8 cellular contexts compared by ENCODE assay signal in the genomic region with DNA sequence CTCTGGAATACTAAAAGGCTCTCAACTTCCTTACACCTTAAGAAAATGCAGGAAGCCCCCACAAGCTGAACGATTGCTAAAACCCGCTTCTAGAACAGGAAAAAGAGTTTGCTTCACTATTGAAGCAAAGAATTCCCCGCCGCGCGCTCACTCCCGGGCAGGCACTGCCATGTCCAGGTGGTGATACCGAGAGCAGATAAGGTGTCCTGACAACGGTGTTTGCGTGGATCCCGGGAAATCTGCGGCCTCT. TPM values are rescaled to one million over a fixed set of nuclear protein-coding genes. Genes with fewer than 3 reads are reported as not detected.
A peak's percentile ranks its signal among the peaks of the same experiment; 100 is the strongest.
DNase-seq lines count a peak whose midpoint lies in the region; FAIRE-seq and TF ChIP-seq lines count a peak whose summit lies in the region.

No MANE protein-coding gene starts in this region.

- peaks cover 2% of the 10 kb centered on the region for H3K36me3 Mint-ChIP-seq in activated CD4-positive, alpha-beta T cell treated with anti-CD3 and anti-CD28 coated beads, Interleukin-2, amount 10 ng/mL, durations not matched to agents 7 days and 5 days (ENCODE audit: low read depth)

- DNase-seq in Caki2 (ENCODE audit: low read depth) = peak; percentile 21
- no peak for DNase-seq in activated CD4-positive, alpha-beta T cell treated with anti-CD3 and anti-CD28 coated beads, Interleukin-2, amount 10 ng/mL, durations not matched to agents 7 days and 5 days
- peak in 33 of 42 donors; percentile 2 to 68 (median 36) for DNase-seq in head of caudate nucleus
- peak in 6 of 10 donors; percentile 13 to 90 (median 35) for DNase-seq in posterior cingulate gyrus
- no peak for DNase-seq in GM19239 (ENCODE audit: insufficient read length, low spot score)
- no peak for DNase-seq in germinal center (ENCODE audit: low spot score)
- DNase-seq in Kasumi-1 (lab: John Stamatoyannopoulos, UW) = no peak

- peak overlapping the region; percentile 79 for H3K4me3 Mint-ChIP-seq in activated CD4-positive, alpha-beta T cell treated with anti-CD3 and anti-CD28 coated beads, Interleukin-2, amount 10 ng/mL, durations not matched to agents 7 days and 5 days

- H3K27ac ChIP-seq in HEK293 (ENCODE audit: extremely low read depth, low read depth, low read length) = peak overlapping the region; percentile 83

- peak overlapping the region; percentile 85 for H3K4me3 ChIP-seq in HEK293 (ENCODE audit: low read depth, low read length)

- CTCF ChIA-PET in HEK293 (lab: Yijun Ruan, JAX) = interaction anchor here (0.6 to 2.5 kb wide), 8 partner anchors 21 to 1069 kb away, joined by 3 to 18 read pairs (median 3); no protein-coding TSS in a partner anchor
- CTCF ChIA-PET in activated CD4-positive, alpha-beta T cell treated with anti-CD3 and anti-CD28 coated beads, Interleukin-2, amount 10 ng/mL, durations not matched to agents 7 days and 5 days (lab: Charles Lee) = interaction anchor here (0.9 to 1.4 kb wide), 5 partner anchors 9 to 199 kb away, joined by 3 to 6 read pairs (median 3); a partner anchor contains a TSS

- intact Hi-C loops in head of caudate nucleus (cut with DNase I) (no loop called here), posterior cingulate gyrus (cut with DNase I) (loop anchor here (5.0 kb wide), 2 partner anchors 39 to 59 kb away; a partner anchor contains a TSS)

- H3K4me1 Mint-ChIP-seq in activated CD4-positive, alpha-beta T cell treated with anti-CD3 and anti-CD28 coated beads, Interleukin-2, amount 10 ng/mL, durations not matched to agents 7 days and 5 days = peaks cover 27% of the 10 kb centered on the region

- H3K9me3 Mint-ChIP-seq in activated CD4-positive, alpha-beta T cell treated with anti-CD3 and anti-CD28 coated beads, Interleukin-2, amount 10 ng/mL, durations not matched to agents 7 days and 5 days = no peaks in the 10 kb centered on the region

- FAIRE-seq in GM19239 (lab: Jason Lieb, UNC) = no peak

- no peak for TF ChIP-seq CTCF in HEK293 (tag by site-specific recombination; IDR thresholded peaks at IDR 0.05)

- peak overlapping the region; percentile 69 for H3K27ac Mint-ChIP-seq in activated CD4-positive, alpha-beta T cell treated with anti-CD3 and anti-CD28 coated beads, Interleukin-2, amount 10 ng/mL, durations not matched to agents 7 days and 5 days

- peaks cover 33% of the 10 kb centered on the region for H3K27me3 Mint-ChIP-seq in activated CD4-positive, alpha-beta T cell treated with anti-CD3 and anti-CD28 coated beads, Interleukin-2, amount 10 ng/mL, durations not matched to agents 7 days and 5 days

- peaks cover 12% of the 10 kb centered on the region for H3K4me1 ChIP-seq in HEK293 (ENCODE audit: control insufficient read depth, insufficient read depth, low read length)

- POLR2A ChIA-PET in HEK293 (lab: Yijun Ruan, JAX) = interaction anchor here (0.7 to 2.2 kb wide), 6 partner anchors 19 to 331 kb away, joined by 3 to 6 read pairs (median 4); a partner anchor contains a TSS
- POLR2A ChIA-PET in activated CD4-positive, alpha-beta T cell treated with anti-CD3 and anti-CD28 coated beads, Interleukin-2, amount 10 ng/mL, durations not matched to agents 7 days and 5 days (lab: Charles Lee) = interaction anchor here (0.9 kb wide), 1 partner anchor 38 kb away, joined by 3 read pairs; no protein-coding TSS in a partner anchor

- no peaks in the 10 kb centered on the region for H3K36me3 ChIP-seq in HEK293 (ENCODE audit: control insufficient read depth in 2 of 2, insufficient read depth in 1 of 2, low read length in 2 of 2)

- H3K9me3 ChIP-seq in HEK293 (ENCODE audit: control insufficient read depth, insufficient read depth, low read depth, low read length) = no peaks in the 10 kb centered on the region

- in situ Hi-C loops in Caki2 (cut with HindIII; ENCODE audit: low pct_unique_long_range_greater_than_20kb, low sequenced_read_pairs) = no loop called here

TF ChIP-seq in HEK293, 187 proteins besides CTCF, POLR2A, EP300 and RAD21 (continues in another document):
- no peak for TF ChIP-seq ZNF391 (tag by site-specific recombination; IDR thresholded peaks at IDR 0.05; ENCODE audit: borderline replicate concordance, low read depth)
- TF ChIP-seq ZNF626 (tag by site-specific recombination; IDR thresholded peaks at IDR 0.05) = no peak
- TF ChIP-seq ZNF560 (tag by site-specific recombination; IDR thresholded peaks at IDR 0.05; ENCODE audit: borderline replicate concordance) = no peak
- no peak for TF ChIP-seq ZNF624 (tag by site-specific recombination; IDR thresholded peaks at IDR 0.05)
- no peak for TF ChIP-seq ZNF354C (tag by site-specific recombination; IDR thresholded peaks at IDR 0.05; ENCODE audit: borderline replicate concordance, low read depth)
- TF ChIP-seq ZIC2 (tag by site-specific recombination; IDR thresholded peaks at IDR 0.05) = no peak
- TF ChIP-seq SCRT1 (tag by site-specific recombination; IDR thresholded peaks at IDR 0.05; ENCODE audit: borderline replicate concordance) = no peak
- TF ChIP-seq ZNF157 (tag by site-specific recombination; IDR thresholded peaks at IDR 0.05) = no peak
- no peak for TF ChIP-seq HOXC10 (CRISPR knock-in tag; IDR thresholded peaks at IDR 0.05)
- no peak for TF ChIP-seq ZNF155 (tag by site-specific recombination; IDR thresholded peaks at IDR 0.05)
- TF ChIP-seq ZSCAN23 (tag by site-specific recombination; IDR thresholded peaks at IDR 0.05) = 0 out of 2 replicates have a peak, but pooled peaks have one; percentile 6
- TF ChIP-seq, protein P1, sequence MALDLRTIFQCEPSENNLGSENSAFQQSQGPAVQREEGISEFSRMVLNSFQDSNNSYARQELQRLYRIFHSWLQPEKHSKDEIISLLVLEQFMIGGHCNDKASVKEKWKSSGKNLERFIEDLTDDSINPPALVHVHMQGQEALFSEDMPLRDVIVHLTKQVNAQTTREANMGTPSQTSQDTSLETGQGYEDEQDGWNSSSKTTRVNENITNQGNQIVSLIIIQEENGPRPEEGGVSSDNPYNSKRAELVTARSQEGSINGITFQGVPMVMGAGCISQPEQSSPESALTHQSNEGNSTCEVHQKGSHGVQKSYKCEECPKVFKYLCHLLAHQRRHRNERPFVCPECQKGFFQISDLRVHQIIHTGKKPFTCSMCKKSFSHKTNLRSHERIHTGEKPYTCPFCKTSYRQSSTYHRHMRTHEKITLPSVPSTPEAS (tag by site-specific recombination; IDR thresholded peaks at IDR 0.05) = no peak
- TF ChIP-seq ZNF221 (tag by site-specific recombination; IDR thresholded peaks at IDR 0.05; ENCODE audit: borderline replicate concordance) = no peak
- TF ChIP-seq ZNF19 (tag by site-specific recombination; IDR thresholded peaks at IDR 0.05; ENCODE audit: low read depth) = no peak
- no peak for TF ChIP-seq SP2 (tag by site-specific recombination; IDR thresholded peaks at IDR 0.05)
- TF ChIP-seq FEZF1 (tag by site-specific recombination; IDR thresholded peaks at IDR 0.05) = no peak
- no peak for TF ChIP-seq GLI4 (tag by site-specific recombination; IDR thresholded peaks at IDR 0.05)
- TF ChIP-seq ZSCAN16 (tag by site-specific recombination; IDR thresholded peaks at IDR 0.05) = no peak
- TF ChIP-seq ZNF548 (tag by site-specific recombination; IDR thresholded peaks at IDR 0.05) = no peak
- TF ChIP-seq, protein P2, sequence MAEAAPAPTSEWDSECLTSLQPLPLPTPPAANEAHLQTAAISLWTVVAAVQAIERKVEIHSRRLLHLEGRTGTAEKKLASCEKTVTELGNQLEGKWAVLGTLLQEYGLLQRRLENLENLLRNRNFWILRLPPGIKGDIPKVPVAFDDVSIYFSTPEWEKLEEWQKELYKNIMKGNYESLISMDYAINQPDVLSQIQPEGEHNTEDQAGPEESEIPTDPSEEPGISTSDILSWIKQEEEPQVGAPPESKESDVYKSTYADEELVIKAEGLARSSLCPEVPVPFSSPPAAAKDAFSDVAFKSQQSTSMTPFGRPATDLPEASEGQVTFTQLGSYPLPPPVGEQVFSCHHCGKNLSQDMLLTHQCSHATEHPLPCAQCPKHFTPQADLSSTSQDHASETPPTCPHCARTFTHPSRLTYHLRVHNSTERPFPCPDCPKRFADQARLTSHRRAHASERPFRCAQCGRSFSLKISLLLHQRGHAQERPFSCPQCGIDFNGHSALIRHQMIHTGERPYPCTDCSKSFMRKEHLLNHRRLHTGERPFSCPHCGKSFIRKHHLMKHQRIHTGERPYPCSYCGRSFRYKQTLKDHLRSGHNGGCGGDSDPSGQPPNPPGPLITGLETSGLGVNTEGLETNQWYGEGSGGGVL (tag by site-specific recombination; IDR thresholded peaks at IDR 0.05) = no peak
- no peak for TF ChIP-seq ZNF791 (tag by site-specific recombination; IDR thresholded peaks at IDR 0.05)
- no peak for TF ChIP-seq ZBTB21 (tag by site-specific recombination; IDR thresholded peaks at IDR 0.05)
- TF ChIP-seq MZF1 (tag by site-specific recombination; IDR thresholded peaks at IDR 0.05; ENCODE audit: borderline replicate concordance) = no peak
- TF ChIP-seq ZSCAN30 (tag by site-specific recombination; IDR thresholded peaks at IDR 0.05) = no peak
- TF ChIP-seq ZNF521 (tag by site-specific recombination; IDR thresholded peaks at IDR 0.05) = no peak
- no peak for TF ChIP-seq ZNF2 (tag by site-specific recombination; IDR thresholded peaks at IDR 0.05)
- no peak for TF ChIP-seq ZNF830 (tag by site-specific recombination; IDR thresholded peaks at IDR 0.05; ENCODE audit: low read depth)
- TF ChIP-seq YY1 (tag by site-specific recombination; IDR thresholded peaks at IDR 0.05) = no peak
- peak; percentile 95 for TF ChIP-seq ZBTB20 (tag by site-specific recombination; IDR thresholded peaks at IDR 0.05)
- TF ChIP-seq ZNF248 (tag by site-specific recombination; IDR thresholded peaks at IDR 0.05) = no peak
- TF ChIP-seq ZNF121 (tag by site-specific recombination; IDR thresholded peaks at IDR 0.05) = peak; percentile 99
- no peak for TF ChIP-seq TCF7L2 (IDR thresholded peaks at IDR 0.05; ENCODE audit: borderline replicate concordance, low read depth, low read length)

RNA-seq across cellular contexts. Expression of a gene that starts 1.1 kb away (rescaled TPM):
- total RNA-seq in Caki2 (2014; rRNA removed; shearing (Covaris generic); ENCODE audit: low replicate concordance) = 6.5 and 8.3 TPM in 2 replicates
- total RNA-seq in activated CD4-positive, alpha-beta T cell treated with anti-CD3 and anti-CD28 coated beads, Interleukin-2, amount 10 ng/mL, durations not matched to agents 7 days and 5 days = 1 to 10 TPM; 8.8 TPM

RNA-seq across cellular contexts. Expression of a gene that starts 22.0 kb away (rescaled TPM):
- 12.5 and 16.9 TPM in 2 replicates for total RNA-seq in Caki2 (2014; rRNA removed; shearing (Covaris generic); ENCODE audit: low replicate concordance)
- 1 to 10 TPM; 3.3 to 4.8 TPM for total RNA-seq in activated CD4-positive, alpha-beta T cell treated with anti-CD3 and anti-CD28 coated beads, Interleukin-2, amount 10 ng/mL, durations not matched to agents 7 days and 5 days

RNA-seq across cellular contexts. Expression of a gene that starts 58.4 kb away (rescaled TPM):
- total RNA-seq in Caki2 (2014; rRNA removed; shearing (Covaris generic); ENCODE audit: low replicate concordance) = 26.9 and 33.1 TPM in 2 replicates
- 10 to 100 TPM; 25.9 to 30.9 TPM for total RNA-seq in activated CD4-positive, alpha-beta T cell treated with anti-CD3 and anti-CD28 coated beads, Interleukin-2, amount 10 ng/mL, durations not matched to agents 7 days and 5 days

Comparison
In these comparisons a context has a peak if more than half of its experiments do, and no peak if none do; other contexts are left out.
1. DNase-seq: peak in Caki2 (single experiment), head of caudate nucleus (33 of 42) and posterior cingulate gyrus (6 of 10); none in activated CD4-positive, alpha-beta T cell treated with anti-CD3 and anti-CD28 coated beads, Interleukin-2, amount 10 ng/mL, durations not matched to agents 7 days and 5 days (single experiment), GM19239 (single experiment), germinal center (single experiment) and Kasumi-1 (0 of 2).